Comparison of ENCODE assay signal across 8 cellular contexts in the genomic region with DNA sequence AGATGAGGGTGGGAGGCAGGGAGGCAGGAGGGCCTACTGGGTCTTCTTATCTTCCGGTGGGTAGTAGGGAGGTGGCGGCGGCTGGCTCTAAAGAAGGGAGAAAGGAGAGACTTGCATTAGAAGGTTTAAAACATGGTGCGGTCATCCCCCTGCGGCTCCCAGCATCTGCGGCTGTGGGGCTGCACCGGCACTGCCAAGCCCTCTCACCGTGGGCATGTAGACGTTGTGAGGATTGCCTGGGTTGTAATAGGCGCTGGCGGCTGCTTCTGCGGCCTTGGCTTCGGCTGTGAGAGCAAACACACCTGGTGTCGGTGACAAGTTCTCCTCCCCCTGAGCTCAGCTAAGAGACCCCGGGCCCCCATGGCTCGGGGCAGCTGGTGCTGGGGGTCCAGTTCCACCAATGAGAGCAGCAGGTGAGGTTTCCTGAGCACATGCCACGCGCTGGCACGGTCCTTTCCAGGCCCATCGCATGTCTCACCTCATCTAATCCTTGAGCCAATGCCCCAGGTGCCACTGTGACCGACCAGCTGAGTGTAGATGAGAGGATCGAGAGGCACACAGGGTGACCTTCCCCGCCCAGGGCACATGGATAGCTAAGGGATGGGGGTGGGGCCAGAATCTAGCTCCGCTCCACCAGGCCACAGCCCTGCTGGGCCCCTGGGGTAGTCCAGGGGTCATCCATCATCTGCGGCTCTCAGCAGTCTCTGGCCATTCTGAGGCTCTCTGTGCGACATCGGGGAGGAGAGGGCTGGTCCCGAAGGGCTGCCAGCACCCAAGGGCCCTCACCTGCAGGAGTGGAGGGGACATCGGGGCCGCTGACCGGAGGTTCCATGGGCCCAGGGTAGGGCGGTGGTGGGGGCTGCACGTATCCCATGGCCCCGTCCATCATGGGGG. TPM values are rescaled to one million over a fixed set of nuclear protein-coding genes. Genes with fewer than 3 reads are reported as not detected.
A peak's percentile ranks its signal among the peaks of the same experiment; 100 is the strongest.
DNase-seq lines count a peak whose midpoint lies in the region; ATAC-seq and TF ChIP-seq lines count a peak whose summit lies in the region.
"Had no signal": no experiment of that assay in that cellular context is flagged by ENCODE, and none has a peak within 500 bp of the region (broad histone marks: within the 10 kb centered on the region; RNA-seq: fewer than 3 reads in every experiment).

No MANE protein-coding gene starts in this region.

- H3K4me1 ChIP-seq in right cardiac atrium (ENCODE audit: control insufficient read depth, insufficient read depth, low read length): peaks cover 19% of the 10 kb centered on the region
- peaks cover 25 to 54% of the 10 kb centered on the region in 2 donors for H3K4me1 ChIP-seq in thyroid gland

- H3K9me3 Mint-ChIP-seq in activated CD4-positive, alpha-beta T cell treated with anti-CD3 and anti-CD28 coated beads, Interleukin-2, amount 10 ng/mL, durations not matched to agents 7 days and 5 days: no peaks in the 10 kb centered on the region
- peaks cover 4% of the 10 kb centered on the region for H3K9me3 Mint-ChIP-seq in glutamatergic neuron (ENCODE audit: unreplicated experiment)

- H3K4me3 Mint-ChIP-seq in activated CD4-positive, alpha-beta T cell treated with anti-CD3 and anti-CD28 coated beads, Interleukin-2, amount 10 ng/mL, durations not matched to agents 7 days and 5 days: no peak overlapping the region
- no peak overlapping the region for H3K4me3 Mint-ChIP-seq in glutamatergic neuron (ENCODE audit: unreplicated experiment)

- H3K4me3 ChIP-seq in right cardiac atrium (ENCODE audit: low read length): no peak overlapping the region
- no peak overlapping the region for H3K4me3 ChIP-seq in thyroid gland (replicated peaks in 1 of 3)

- no peak for DNase-seq in activated CD4-positive, alpha-beta T cell treated with anti-CD3 and anti-CD28 coated beads, Interleukin-2, amount 10 ng/mL, durations not matched to agents 7 days and 5 days
- DNase-seq in activated CD4-positive, alpha-beta T cell treated with anti-CD3 and anti-CD28 coated beads for 48 hours: no peak
- DNase-seq in right cardiac atrium (peak in 1 of 3 donors; percentile 63), thyroid gland (no peak), glutamatergic neuron (no peak), NCI-H524 (lab: John Stamatoyannopoulos, UW) (no peak)
- DNase-seq: foreskin keratinocyte, SHP77 had no signal

- TF ChIP-seq POLR2A in thyroid gland (IDR thresholded peaks at IDR 0.05): no peak

- peak overlapping the region; percentile 13 for H3K27ac Mint-ChIP-seq in activated CD4-positive, alpha-beta T cell treated with anti-CD3 and anti-CD28 coated beads, Interleukin-2, amount 10 ng/mL, durations not matched to agents 7 days and 5 days
- H3K27ac Mint-ChIP-seq in glutamatergic neuron (ENCODE audit: unreplicated experiment): no peak overlapping the region

- POLR2A ChIA-PET in activated CD4-positive, alpha-beta T cell treated with anti-CD3 and anti-CD28 coated beads, Interleukin-2, amount 10 ng/mL, durations not matched to agents 7 days and 5 days (lab: Charles Lee): interaction anchor here (0.6 to 1.2 kb wide), 2 partner anchors 8 to 71 kb away, joined by 4 read pairs; a partner anchor contains a TSS

- H3K27ac ChIP-seq in right cardiac atrium (ENCODE audit: low read length) (peak overlapping the region; percentile 11), thyroid gland (peak overlapping the region in 2 of 3 donors; percentile 83 to 90)
- H3K27ac ChIP-seq: foreskin keratinocyte had no signal

- H3K27me3 Mint-ChIP-seq in activated CD4-positive, alpha-beta T cell treated with anti-CD3 and anti-CD28 coated beads, Interleukin-2, amount 10 ng/mL, durations not matched to agents 7 days and 5 days: no peaks in the 10 kb centered on the region
- no peaks in the 10 kb centered on the region for H3K27me3 Mint-ChIP-seq in glutamatergic neuron (ENCODE audit: unreplicated experiment)

- peaks cover 46% of the 10 kb centered on the region for H3K36me3 Mint-ChIP-seq in activated CD4-positive, alpha-beta T cell treated with anti-CD3 and anti-CD28 coated beads, Interleukin-2, amount 10 ng/mL, durations not matched to agents 7 days and 5 days (ENCODE audit: low read depth)
- H3K36me3 Mint-ChIP-seq in glutamatergic neuron (ENCODE audit: unreplicated experiment): no peaks in the 10 kb centered on the region

- peaks cover 52 to 54% of the 10 kb centered on the region in 2 donors for H3K36me3 ChIP-seq in thyroid gland

- peaks cover 30% of the 10 kb centered on the region for H3K4me1 Mint-ChIP-seq in activated CD4-positive, alpha-beta T cell treated with anti-CD3 and anti-CD28 coated beads, Interleukin-2, amount 10 ng/mL, durations not matched to agents 7 days and 5 days
- peaks cover 4% of the 10 kb centered on the region for H3K4me1 Mint-ChIP-seq in glutamatergic neuron (ENCODE audit: low read depth, unreplicated experiment)

- H3K27me3 ChIP-seq in right cardiac atrium (ENCODE audit: control insufficient read depth, insufficient read depth): no peaks in the 10 kb centered on the region
- no peaks in the 10 kb centered on the region for H3K27me3 ChIP-seq in thyroid gland
- H3K27me3 ChIP-seq: foreskin keratinocyte had no signal

- intact Hi-C loops in right cardiac atrium (cut with DNase I) (no loop called here), thyroid gland (cut with DNase I) (loop anchor here (10.0 kb wide), 1 partner anchor 182 kb away; a partner anchor contains a TSS)

- 84% methylated on average over 34 of the region's 34 CpGs for WGBS in right cardiac atrium
- 90 to 95% methylated on average over 24 to 28 of the region's 34 CpGs for WGBS in thyroid gland, 2 donors

- TF ChIP-seq CTCF in thyroid gland (IDR thresholded peaks at IDR 0.05): no peak
- TF ChIP-seq CTCF in glutamatergic neuron (IDR thresholded peaks at IDR 0.05; ENCODE audit: partially characterized antibody, unreplicated experiment): no peak

- H3K9me3 ChIP-seq in right cardiac atrium (ENCODE audit: control insufficient read depth, low read length) (no peaks in the 10 kb centered on the region), thyroid gland (no peaks in the 10 kb centered on the region)

- CTCF ChIA-PET in activated CD4-positive, alpha-beta T cell treated with anti-CD3 and anti-CD28 coated beads, Interleukin-2, amount 10 ng/mL, durations not matched to agents 7 days and 5 days (lab: Charles Lee): interaction anchor here (0.6 to 8.0 kb wide), 14 partner anchors 8 to 97 kb away, joined by 3 to 48 read pairs (median 4); a partner anchor contains a TSS

- no peak for ATAC-seq in right cardiac atrium
- ATAC-seq: foreskin keratinocyte had no signal

RNA-seq across cellular contexts. Expression of a gene that starts 2.7 kb away (rescaled TPM):
- 100 to 1,000 TPM; 161 to 182 TPM for total RNA-seq in activated CD4-positive, alpha-beta T cell treated with anti-CD3 and anti-CD28 coated beads, Interleukin-2, amount 10 ng/mL, durations not matched to agents 7 days and 5 days
- total RNA-seq in right cardiac atrium (10 to 100 TPM; 12.6 to 30.4 (median 27.4) TPM), thyroid gland (1 to 10 TPM; 4.0 to 8.1 (median 5.2) TPM), glutamatergic neuron (ENCODE audit: unreplicated experiment) (2.4 TPM)
- polyA plus RNA-seq in right cardiac atrium: 18.8 TPM

RNA-seq across cellular contexts. Expression of a gene that starts 8.2 kb away (rescaled TPM):
- total RNA-seq in activated CD4-positive, alpha-beta T cell treated with anti-CD3 and anti-CD28 coated beads, Interleukin-2, amount 10 ng/mL, durations not matched to agents 7 days and 5 days: 10 to 100 TPM; 76.8 to 83.5 TPM
- total RNA-seq in right cardiac atrium (100 to 1,000 TPM; 112 to 128 (median 118) TPM), thyroid gland (10 to 100 TPM; 41.8 to 64.5 (median 53.5) TPM), glutamatergic neuron (ENCODE audit: unreplicated experiment) (111 TPM)
- 109 TPM for polyA plus RNA-seq in right cardiac atrium

RNA-seq across cellular contexts. Expression of a gene that starts 31.4 kb away (rescaled TPM):
- 10 to 100 TPM; 33.9 to 43.4 TPM for total RNA-seq in activated CD4-positive, alpha-beta T cell treated with anti-CD3 and anti-CD28 coated beads, Interleukin-2, amount 10 ng/mL, durations not matched to agents 7 days and 5 days
- 10 to 100 TPM; 24.1 to 25.9 (median 25.3) TPM for total RNA-seq in right cardiac atrium
- 19.2 TPM for polyA plus RNA-seq in right cardiac atrium
- total RNA-seq in thyroid gland: 10 to 100 TPM; 14.7 to 27.8 (median 19.7) TPM
- 2.1 TPM for total RNA-seq in glutamatergic neuron (ENCODE audit: unreplicated experiment)

RNA-seq across cellular contexts. Expression of a gene that starts 49.8 kb away (rescaled TPM):
- total RNA-seq in activated CD4-positive, alpha-beta T cell treated with anti-CD3 and anti-CD28 coated beads, Interleukin-2, amount 10 ng/mL, durations not matched to agents 7 days and 5 days: 10 to 100 TPM; 26.5 to 28.7 TPM
- total RNA-seq in right cardiac atrium: 10 to 100 TPM in 1 of 4 donors, 1 to 10 TPM in 3; 5.7 to 10.7 (median 7.7) TPM
- 7.9 TPM for polyA plus RNA-seq in right cardiac atrium
- total RNA-seq in thyroid gland: 10 to 100 TPM; 23.0 to 39.4 (median 31.8) TPM
- 24.3 TPM for total RNA-seq in glutamatergic neuron (ENCODE audit: unreplicated experiment)

RNA-seq across cellular contexts. Expression of a gene that starts 57.7 kb away (rescaled TPM):
- total RNA-seq in activated CD4-positive, alpha-beta T cell treated with anti-CD3 and anti-CD28 coated beads, Interleukin-2, amount 10 ng/mL, durations not matched to agents 7 days and 5 days: 10 to 100 TPM; 95.9 to 97.5 TPM
- total RNA-seq in right cardiac atrium: 10 to 100 TPM; 64.1 to 94.2 (median 83.8) TPM
- polyA plus RNA-seq in right cardiac atrium: 57.9 TPM
- total RNA-seq in thyroid gland: 10 to 100 TPM; 34.8 to 60.6 (median 50.3) TPM
- 133 TPM for total RNA-seq in glutamatergic neuron (ENCODE audit: unreplicated experiment)

Comparison
In these comparisons a context has a peak if more than half of its experiments do, and no peak if none do; other contexts are left out.
1. RNA of a gene that starts 2.7 kb away (total RNA-seq): 161 to 182 TPM in activated CD4-positive, alpha-beta T cell treated with anti-CD3 and anti-CD28 coated beads, Interleukin-2, amount 10 ng/mL, durations not matched to agents 7 days and 5 days; 12.6 to 30.4 TPM in right cardiac atrium, 4.0 to 8.1 TPM in thyroid gland and 2.4 TPM in glutamatergic neuron (single experiment); every median in the first group is over 4 times any median in the second.